In the genomic region with DNA sequence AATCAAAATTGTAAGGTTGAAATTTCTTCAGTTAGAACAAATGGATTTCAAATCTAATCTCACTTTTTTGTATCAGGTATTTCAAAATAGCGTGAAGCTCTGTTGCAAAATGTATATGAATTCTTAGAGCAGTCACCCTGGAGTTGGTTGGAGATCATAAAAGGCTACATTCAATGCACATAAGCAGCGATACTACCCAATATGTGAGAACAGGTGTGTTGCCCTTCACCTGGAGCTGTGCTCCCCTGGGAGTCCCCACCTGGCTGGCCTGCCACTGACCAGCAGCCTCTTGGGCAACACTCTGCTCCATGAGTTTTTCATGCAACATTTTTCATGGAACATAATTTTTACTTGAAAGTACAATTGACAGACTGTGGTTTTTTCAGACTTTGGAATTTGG, we compare ENCODE assay signal across 29 cellular contexts.
"Had no signal": no experiment of that assay in that cellular context is flagged by ENCODE, and none has a peak within 500 bp of the region (broad histone marks: within the 10 kb centered on the region; RNA-seq: fewer than 3 reads in every experiment).

No MANE protein-coding gene starts in this region.

- H3K9me3 ChIP-seq: colonic mucosa, esophagus muscularis mucosa, heart right ventricle, left lung, ovary, psoas muscle, sigmoid colon, stomach, thyroid gland, vagina had no signal

- H3K9me3 Mint-ChIP-seq: dendritic cell treated with granulocyte-macrophage colony-stimulating factor and Interleukin-4, amounts not matched to agents 40 ng/mL and 50 ng/mL, for 4 days; immature natural killer cell had no signal

- H3K36me3 ChIP-seq: colonic mucosa, left lung, ovary, sigmoid colon, stomach, thyroid gland, vagina had no signal

- H3K4me1 ChIP-seq: colonic mucosa, esophagus muscularis mucosa, left lung, psoas muscle, sigmoid colon, thyroid gland had no signal

- H3K4me3 ChIP-seq: colonic mucosa, esophagus muscularis mucosa, heart right ventricle, left lung, ovary, psoas muscle, sigmoid colon, stomach, thyroid gland, vagina had no signal

- H3K36me3 Mint-ChIP-seq: stimulated activated effector memory CD8-positive, alpha-beta T cell treated with anti-CD3 and anti-CD28 coated beads, Interleukin-12 subunit alpha, Interleukin-12 subunit beta, amount 100 ng/mL, for 72 hours had no signal

- DNase-seq: colonic mucosa; effector CD8-positive, alpha-beta T cell; endodermal cell; foreskin keratinocyte; glutamatergic neuron; heart right ventricle; hippocampal formation; immature natural killer cell; kidney; left lung; mesendoderm; midbrain; natural killer cell; occipital lobe; ovary; posterior cingulate gyrus; psoas muscle; right cardiac atrium; sigmoid colon; stimulated activated CD4-positive, alpha-beta T cell treated with anti-CD3 and anti-CD28 coated beads, Interleukin-2, amount 100 ng/mL, for 24 hours; stimulated activated CD4-positive, alpha-beta T cell treated with anti-CD3 and anti-CD28 coated beads, Interleukin-4, amount 100 ng/mL, for 24 hours; stimulated activated naive CD4-positive, alpha-beta T cell treated with Interleukin-2 at 50 U/mL for 16 hours; stomach; thyroid gland; trophoblast cell had no signal

- H3K27me3 ChIP-seq: colonic mucosa, esophagus muscularis mucosa, foreskin keratinocyte, heart right ventricle, left lung, ovary, sigmoid colon, stomach, thyroid gland, vagina had no signal

- H3K27ac Mint-ChIP-seq: dendritic cell treated with granulocyte-macrophage colony-stimulating factor and Interleukin-4, amounts not matched to agents 40 ng/mL and 50 ng/mL, for 4 days; endodermal cell; immature natural killer cell; natural killer cell; stimulated activated effector memory CD8-positive, alpha-beta T cell treated with anti-CD3 and anti-CD28 coated beads, Interleukin-12 subunit alpha, Interleukin-12 subunit beta, amount 100 ng/mL, for 72 hours had no signal

- ATAC-seq: foreskin keratinocyte; heart right ventricle; left lung; natural killer cell; psoas muscle; right cardiac atrium; stimulated activated effector memory CD8-positive, alpha-beta T cell treated with anti-CD3 and anti-CD28 coated beads, Interleukin-12 subunit alpha, Interleukin-12 subunit beta, amount 100 ng/mL, for 72 hours had no signal

- H3K27me3 Mint-ChIP-seq: dendritic cell treated with granulocyte-macrophage colony-stimulating factor and Interleukin-4, amounts not matched to agents 40 ng/mL and 50 ng/mL, for 4 days had no signal

- H3K4me1 Mint-ChIP-seq: endodermal cell, immature natural killer cell had no signal

- H3K4me3 Mint-ChIP-seq: dendritic cell treated with granulocyte-macrophage colony-stimulating factor and Interleukin-4, amounts not matched to agents 40 ng/mL and 50 ng/mL, for 4 days; endodermal cell; immature natural killer cell; natural killer cell; stimulated activated effector memory CD8-positive, alpha-beta T cell treated with anti-CD3 and anti-CD28 coated beads, Interleukin-12 subunit alpha, Interleukin-12 subunit beta, amount 100 ng/mL, for 72 hours had no signal

- H3K27ac ChIP-seq: colonic mucosa, esophagus muscularis mucosa, foreskin keratinocyte, heart right ventricle, left lung, ovary, psoas muscle, sigmoid colon, stomach, thyroid gland, vagina had no signal
